In genomic region chr4:137106733-137107132, GRCh38 we compare ENCODE assay signal across 19 cellular contexts.
DNase-seq lines count a peak whose midpoint lies in the region; ATAC-seq, FAIRE-seq and TF ChIP-seq lines count a peak whose summit lies in the region.
"Had no signal": no experiment of that assay in that cellular context is flagged by ENCODE, and none has a peak within 500 bp of the region (broad histone marks: within the 10 kb centered on the region; RNA-seq: fewer than 3 reads in every experiment).

No MANE protein-coding gene starts in this region.

- H3K9me3 ChIP-seq in SK-N-SH (no peaks in the 10 kb centered on the region), fibroblast of lung (ENCODE audit: control insufficient read depth, insufficient read depth, low read depth, low read length) (no peaks in the 10 kb centered on the region), smooth muscle cell (replicated peaks; ENCODE audit: low read depth) (no peaks in the 10 kb centered on the region)
- H3K9me3 ChIP-seq: HAP-1 had no signal

- H3K36me3 Mint-ChIP-seq in WTC11: no peaks in the 10 kb centered on the region
- H3K36me3 Mint-ChIP-seq: CD14-positive monocyte; CD8-positive, alpha-beta T cell; IgD-negative memory B cell had no signal

- H4K20me1 ChIP-seq in SK-N-SH (ENCODE audit: insufficient read depth): no peaks in the 10 kb centered on the region
- no peaks in the 10 kb centered on the region for H4K20me1 ChIP-seq in fibroblast of lung (ENCODE audit: control insufficient read depth, extremely low read depth, insufficient read depth, low read length)
- H4K20me1 ChIP-seq in smooth muscle cell (ENCODE audit: low read depth): no peaks in the 10 kb centered on the region

- H3K27me3 ChIP-seq in SK-N-SH (ENCODE audit: insufficient read depth) (no peaks in the 10 kb centered on the region), fibroblast of lung (ENCODE audit: control insufficient read depth, insufficient read depth, low read length) (no peaks in the 10 kb centered on the region), smooth muscle cell (ENCODE audit: low read depth) (no peaks in the 10 kb centered on the region)

- WGBS in SK-N-SH (ENCODE audit: low lambda C conversion rate): 82% methylated on average over 4 of the region's 4 CpGs
- 88% methylated on average over 4 of the region's 4 CpGs for WGBS in smooth muscle cell (ENCODE audit: low lambda C conversion rate)

- H3K9me2 ChIP-seq in SK-N-SH: no peaks in the 10 kb centered on the region

- no peaks in the 10 kb centered on the region for H3K27me3 Mint-ChIP-seq in WTC11 (ENCODE audit: low read depth)
- H3K27me3 Mint-ChIP-seq: IgD-negative memory B cell had no signal

- DNase-seq in SK-N-SH (no peak), fibroblast of lung (ENCODE audit: low read depth in 2 of 2) (peak in 1 of 2 donors; percentile 31), smooth muscle cell (lab: John Stamatoyannopoulos, UW; ENCODE audit: unreplicated experiment) (no peak), frontal cortex (ENCODE audit: low spot score in 2 of 2) (no peak), WTC11 (ENCODE audit: low spot score) (no peak)
- DNase-seq: CD8-positive, alpha-beta T cell; COR-L47; DND-41; GDM1; HFFc6 had no signal

- H3K4me3 Mint-ChIP-seq in WTC11: no peak overlapping the region
- H3K4me3 Mint-ChIP-seq: CD14-positive monocyte; CD8-positive, alpha-beta T cell; HFFc6; IgD-negative memory B cell had no signal

- no peak for FAIRE-seq in frontal cortex (lab: Jason Lieb, UNC)
- FAIRE-seq: D721Med, GM12892, H1 had no signal

- H3K27ac ChIP-seq in SK-N-SH (ENCODE audit: low read depth in 2 of 2, low read length in 1 of 2) (no peak overlapping the region), fibroblast of lung (ENCODE audit: insufficient read depth, low read length) (no peak overlapping the region), smooth muscle cell (ENCODE audit: low read depth) (no peak overlapping the region)
- H3K27ac ChIP-seq: 22Rv1 had no signal

- H3K4me3 ChIP-seq in SK-N-SH (ENCODE audit: low read depth in 2 of 2, low read length in 1 of 2): no peak overlapping the region
- no peak overlapping the region for H3K4me3 ChIP-seq in fibroblast of lung (replicated peaks in 1 of 4; ENCODE audit: control extremely low read depth in 1 of 4, insufficient read depth in 1 of 4, low read depth in 3 of 4, low read length in 4 of 4)
- no peak overlapping the region for H3K4me3 ChIP-seq in smooth muscle cell
- H3K4me3 ChIP-seq: HAP-1 had no signal

- peak overlapping the region; percentile 51; the same call in 1 of the 2 replicates for H2AFZ ChIP-seq in SK-N-SH (ENCODE audit: low read depth)
- peak overlapping the region; percentile 57 for H2AFZ ChIP-seq in fibroblast of lung (ENCODE audit: low read length)
- H2AFZ ChIP-seq in smooth muscle cell (ENCODE audit: low read depth): peak overlapping the region; percentile 39

- TF ChIP-seq RAD21 in SK-N-SH (IDR thresholded peaks at IDR 0.05; ENCODE audit: low read length): no peak

- no peaks in the 10 kb centered on the region for H3K4me1 Mint-ChIP-seq in WTC11
- H3K4me1 Mint-ChIP-seq: CD14-positive monocyte, IgD-negative memory B cell had no signal

- H3F3A ChIP-seq in SK-N-SH (replicated peaks; ENCODE audit: insufficient read depth) (no peaks in the 10 kb centered on the region), smooth muscle cell (ENCODE audit: low read depth) (no peaks in the 10 kb centered on the region)

- H3K9me3 Mint-ChIP-seq in WTC11: no peaks in the 10 kb centered on the region
- H3K9me3 Mint-ChIP-seq: CD14-positive monocyte, HFFc6 had no signal

- TF ChIP-seq EP300 in SK-N-SH (IDR thresholded peaks at IDR 0.05; ENCODE audit: borderline replicate concordance in 1 of 2, low read depth in 1 of 2, low read length in 1 of 2): no peak

- no peaks in the 10 kb centered on the region for H3K79me2 ChIP-seq in SK-N-SH (ENCODE audit: insufficient read depth)
- no peaks in the 10 kb centered on the region for H3K79me2 ChIP-seq in fibroblast of lung (ENCODE audit: control insufficient read depth, insufficient read depth, low read length)
- H3K79me2 ChIP-seq in smooth muscle cell (ENCODE audit: low read depth): no peaks in the 10 kb centered on the region

- no peak overlapping the region for H3K27ac Mint-ChIP-seq in WTC11
- H3K27ac Mint-ChIP-seq: CD14-positive monocyte; CD8-positive, alpha-beta T cell; HFFc6; IgD-negative memory B cell had no signal

- no peak overlapping the region for H3K9ac ChIP-seq in SK-N-SH
- H3K9ac ChIP-seq in fibroblast of lung (ENCODE audit: insufficient read depth, low read length): no peak overlapping the region
- no peak overlapping the region for H3K9ac ChIP-seq in smooth muscle cell (ENCODE audit: low read depth)

- H3K4me1 ChIP-seq in SK-N-SH (ENCODE audit: control insufficient read depth in 1 of 2, insufficient read depth in 2 of 2, low read depth in 1 of 2, low read length in 1 of 2): no peaks in the 10 kb centered on the region
- no peaks in the 10 kb centered on the region for H3K4me1 ChIP-seq in fibroblast of lung (ENCODE audit: control insufficient read depth, extremely low read depth, insufficient read depth, low read length)
- H3K4me1 ChIP-seq in smooth muscle cell (ENCODE audit: low read depth): no peaks in the 10 kb centered on the region
- H3K4me1 ChIP-seq: HAP-1 had no signal

- no peak for TF ChIP-seq CTCF in SK-N-SH (IDR thresholded peaks at IDR 0.05)
- TF ChIP-seq CTCF in fibroblast of lung (conservative IDR thresholded peaks at IDR 0.05 in 1 of 2, IDR thresholded peaks at IDR 0.05 in 1 of 2; ENCODE audit: low read depth in 1 of 2, low read length in 2 of 2): no peak
- no peak for TF ChIP-seq CTCF in smooth muscle cell (IDR thresholded peaks at IDR 0.05; ENCODE audit: borderline replicate concordance, insufficient read depth, poor library complexity, severe bottlenecking)
- no peak for TF ChIP-seq CTCF in WTC11 (IDR thresholded peaks at IDR 0.05)

- H3K36me3 ChIP-seq in SK-N-SH (replicated peaks in 1 of 2; ENCODE audit: control insufficient read depth in 1 of 2, insufficient read depth in 2 of 2, low read length in 1 of 2) (no peaks in the 10 kb centered on the region), fibroblast of lung (ENCODE audit: control insufficient read depth, insufficient read depth, low read length) (no peaks in the 10 kb centered on the region), smooth muscle cell (ENCODE audit: low read depth) (no peaks in the 10 kb centered on the region)
- H3K36me3 ChIP-seq: HAP-1 had no signal

- POLR2A ChIA-PET in SK-N-SH (lab: Yijun Ruan, JAX): no interaction called here
- POLR2A ChIA-PET in WTC11 (lab: Charles Lee): no interaction called here

- H3K4me2 ChIP-seq in SK-N-SH (no peak overlapping the region), fibroblast of lung (ENCODE audit: extremely low read depth, insufficient read depth, low read length) (peak overlapping the region; percentile 74), smooth muscle cell (no peak overlapping the region)

- ATAC-seq in SK-N-SH treated with all-trans-retinoic acid at 6 μM for 48 hours (no peak), HG02938 (IDR thresholded peaks at IDR 0.05; ENCODE audit: unreplicated experiment) (no peak), WTC11 (no peak)
- ATAC-seq: CD8-positive, alpha-beta T cell had no signal

- CTCF ChIA-PET in SK-N-SH (lab: Yijun Ruan, JAX): no interaction called here
- CTCF ChIA-PET in WTC11 (lab: Charles Lee): interaction anchor here (1.1 kb wide), 1 partner anchor 17 kb away, joined by 3 read pairs; no protein-coding TSS in a partner anchor

TF ChIP-seq in SK-N-SH, 30 proteins besides CTCF, POLR2A, EP300 and RAD21 (continues in another document):
- no peak for TF ChIP-seq EZH2phosphoT487 (IDR thresholded peaks at IDR 0.05; ENCODE audit: borderline replicate concordance, low read depth)

TF ChIP-seq in SK-N-SH treated with all-trans-retinoic acid at 6 μM for 48 hours, 23 proteins besides CTCF, POLR2A, EP300 and RAD21 (continues in another document):
- no peak for TF ChIP-seq TCF4 (CRISPR knock-in tag; IDR thresholded peaks at IDR 0.05; ENCODE audit: borderline replicate concordance)
- TF ChIP-seq PATZ1 (CRISPR knock-in tag; IDR thresholded peaks at IDR 0.05; ENCODE audit: borderline replicate concordance): no peak
- TF ChIP-seq OSR1 (CRISPR knock-in tag; IDR thresholded peaks at IDR 0.05): no peak
- no peak for TF ChIP-seq CSDC2 (CRISPR knock-in tag; IDR thresholded peaks at IDR 0.05)
- TF ChIP-seq TOX (CRISPR knock-in tag; IDR thresholded peaks at IDR 0.05; ENCODE audit: borderline replicate concordance): no peak

TF ChIP-seq in WTC11, 78 proteins besides CTCF, POLR2A, EP300 and RAD21:
- no peak for TF ChIP-seq KAT7 (CRISPR knock-in tag; IDR thresholded peaks at IDR 0.05; ENCODE audit: borderline replicate concordance)
- TF ChIP-seq TEAD1 (CRISPR knock-in tag; IDR thresholded peaks at IDR 0.05): no peak
- no peak for TF ChIP-seq ZBTB21 (CRISPR knock-in tag; IDR thresholded peaks at IDR 0.05; ENCODE audit: borderline replicate concordance)
- TF ChIP-seq TEAD4 (CRISPR knock-in tag; IDR thresholded peaks at IDR 0.05): no peak
